ENCODE assay signal across 13 cellular contexts in genomic region chr3:39748002-39748401, GRCh38.
DNase-seq lines count a peak whose midpoint lies in the region; ATAC-seq and TF ChIP-seq lines count a peak whose summit lies in the region.
"Had no signal": no experiment of that assay in that cellular context is flagged by ENCODE, and none has a peak within 500 bp of the region (broad histone marks: within the 10 kb centered on the region; RNA-seq: fewer than 3 reads in every experiment).

No MANE protein-coding gene starts in this region.

- peaks cover 11% of the 10 kb centered on the region for H3K4me1 Mint-ChIP-seq in glutamatergic neuron (ENCODE audit: low read depth, unreplicated experiment)

- H3K36me3 Mint-ChIP-seq in glutamatergic neuron (ENCODE audit: unreplicated experiment), result no peaks in the 10 kb centered on the region

- no peak overlapping the region for H3K27ac Mint-ChIP-seq in glutamatergic neuron (ENCODE audit: unreplicated experiment)
- H3K27ac Mint-ChIP-seq: GM23338 had no signal

- peaks cover 4% of the 10 kb centered on the region for H3K27me3 Mint-ChIP-seq in glutamatergic neuron (ENCODE audit: unreplicated experiment)

- H3K4me3 Mint-ChIP-seq in glutamatergic neuron (ENCODE audit: unreplicated experiment), result no peak overlapping the region
- H3K4me3 Mint-ChIP-seq: GM23338 had no signal

- no peak for TF ChIP-seq CTCF in glutamatergic neuron (IDR thresholded peaks at IDR 0.05; ENCODE audit: partially characterized antibody, unreplicated experiment)

- H3K9me3 Mint-ChIP-seq in glutamatergic neuron (ENCODE audit: unreplicated experiment), result peaks cover 3% of the 10 kb centered on the region
- H3K9me3 Mint-ChIP-seq: GM23338 had no signal

- ATAC-seq in GM21515 (IDR thresholded peaks at IDR 0.05; ENCODE audit: unreplicated experiment), result no peak
- ATAC-seq: GM23338, HCT116 had no signal

- DNase-seq in COLO668 (lab: John Stamatoyannopoulos, UW; ENCODE audit: unreplicated experiment) (peak; percentile 26), ELR (ENCODE audit: low read depth) (peak; percentile 6), NCI-H748 (lab: John Stamatoyannopoulos, UW; ENCODE audit: unreplicated experiment) (peak; percentile 35), lung microvascular endothelial cell (ENCODE audit: low read depth in 2 of 2) (peak; percentile 23 to 52), NCI-H2227 treated with DMSO at 0.1 percent for 48 hours (lab: John Stamatoyannopoulos, UW) (no peak), glutamatergic neuron (no peak)
- DNase-seq: ACHN, AML-193, NCI-H146, SIG-M5 had no signal

Comparison
In these comparisons a context has a peak if more than half of its experiments do, and no peak if none do; other contexts are left out.
1. DNase-seq: peak in COLO668 (single experiment), ELR (single experiment), NCI-H748 (single experiment) and lung microvascular endothelial cell (2 of 2); none in NCI-H2227 treated with DMSO at 0.1 percent for 48 hours (single experiment) and glutamatergic neuron (single experiment).